ENCODE assay signal across 12 cellular contexts in the genomic region with DNA sequence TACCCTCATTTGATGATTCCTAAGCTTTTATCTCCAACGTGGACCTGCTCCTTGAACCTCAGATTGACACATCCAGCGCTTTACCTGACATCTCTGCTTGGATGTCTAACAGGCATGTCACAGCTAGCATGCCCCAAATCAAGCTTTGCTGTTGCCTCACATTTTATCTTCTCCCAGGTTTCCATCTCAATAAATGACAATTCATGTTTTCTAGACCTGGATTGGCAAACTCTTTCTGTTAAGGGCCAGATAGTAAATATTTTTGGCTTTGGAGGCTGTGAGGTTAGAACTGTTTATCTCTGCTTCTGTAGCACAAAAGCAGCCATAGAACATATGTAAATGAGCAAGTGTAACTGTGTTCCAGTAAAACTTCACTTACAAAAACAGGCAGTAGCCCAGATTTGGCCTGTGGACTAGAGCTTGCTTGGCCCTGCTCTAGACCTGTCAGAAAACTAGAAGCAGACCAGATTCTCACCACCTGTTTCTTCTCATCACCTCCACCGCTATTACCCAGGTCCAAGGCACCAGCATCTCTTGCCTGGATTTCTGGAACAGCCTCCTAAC. TPM values are rescaled to one million over a fixed set of nuclear protein-coding genes. Genes with fewer than 3 reads are reported as not detected.
DNase-seq lines count a peak whose midpoint lies in the region; ATAC-seq and TF ChIP-seq lines count a peak whose summit lies in the region.
"Had no signal": no experiment of that assay in that cellular context is flagged by ENCODE, and none has a peak within 500 bp of the region (broad histone marks: within the 10 kb centered on the region; RNA-seq: fewer than 3 reads in every experiment).

No MANE protein-coding gene starts in this region.

- in situ Hi-C loops in ACHN (cut with HindIII; ENCODE audit: low pct_ligation_motif_present, low pct_unique_long_range_greater_than_20kb, low sequenced_read_pairs) = no loop called here

- POLR2A ChIA-PET in CD4-positive, alpha-beta T cell (lab: Charles Lee) = no interaction called here
- POLR2A ChIA-PET in T-cell (lab: Charles Lee) = no interaction called here

- ATAC-seq in CD4-positive, alpha-beta T cell (ENCODE audit: poor library complexity) = no peak
- ATAC-seq in T-cell (replicated peaks in 1 of 4) = no peak
- peak; percentile 21 for ATAC-seq in esophagus mucosa
- ATAC-seq: body of pancreas had no signal

- H3K4me1 Mint-ChIP-seq in CD4-positive, alpha-beta T cell (ENCODE audit: low read depth) = peaks cover 12% of the 10 kb centered on the region
- H3K4me1 Mint-ChIP-seq in T-cell = peaks cover 11 to 19% (median 13%) of the 10 kb centered on the region in 3 donors

- intact Hi-C loops in CD4-positive, alpha-beta T cell (cut with DNase I, micrococcal nuclease) = no loop called here

- H3K27me3 ChIP-seq in CD4-positive, alpha-beta T cell (ENCODE audit: control insufficient read depth, insufficient read depth, low read length) = no peaks in the 10 kb centered on the region
- H3K27me3 ChIP-seq: body of pancreas had no signal

- peaks cover 2% of the 10 kb centered on the region for H3K9me3 Mint-ChIP-seq in CD4-positive, alpha-beta T cell
- H3K9me3 Mint-ChIP-seq in T-cell = no peaks in the 10 kb centered on the region
- H3K9me3 Mint-ChIP-seq: neural crest cell had no signal

- TF ChIP-seq CTCF in CD4-positive, alpha-beta T cell (IDR thresholded peaks at IDR 0.05) = no peak

- CTCF ChIA-PET in CD4-positive, alpha-beta T cell (lab: Charles Lee) = no interaction called here
- CTCF ChIA-PET in T-cell (lab: Charles Lee) = interaction anchor here in 1 of 2 donors (0.5 kb wide), 1 partner anchor 325 kb away, joined by 3 read pairs; no protein-coding TSS in a partner anchor

- no peak overlapping the region for H3K27ac ChIP-seq in CD4-positive, alpha-beta T cell (ENCODE audit: low read depth, low read length)
- H3K27ac ChIP-seq: C4-2B had no signal

- H3K36me3 Mint-ChIP-seq in CD4-positive, alpha-beta T cell (ENCODE audit: low read depth) = peaks cover 61% of the 10 kb centered on the region
- peaks cover 36% of the 10 kb centered on the region for H3K36me3 Mint-ChIP-seq in T-cell

- H3K4me3 Mint-ChIP-seq in CD4-positive, alpha-beta T cell = no peak overlapping the region
- no peak overlapping the region for H3K4me3 Mint-ChIP-seq in T-cell
- H3K4me3 Mint-ChIP-seq: activated CD8-positive, alpha-beta T cell treated with anti-CD3 and anti-CD28 coated beads, Interleukin-2, amount 10 ng/mL, durations not matched to agents 7 days and 5 days; neural crest cell had no signal

- no peaks in the 10 kb centered on the region for H3K9me3 ChIP-seq in CD4-positive, alpha-beta T cell (ENCODE audit: control insufficient read depth, low read length)
- H3K9me3 ChIP-seq: body of pancreas had no signal

- DNase-seq in CD4-positive, alpha-beta T cell = no peak
- DNase-seq in T-cell (no peak), pons (ENCODE audit: low spot score) (peak; percentile 80), epidermal melanocyte (ENCODE audit: insufficient read length, low spot score) (no peak), ACHN (no peak), NCI-H2081 treated with DMSO at 0.1 percent for 48 hours (lab: John Stamatoyannopoulos, UW) (no peak), NOMO-1 (lab: John Stamatoyannopoulos, UW; ENCODE audit: unreplicated experiment in 2 of 2) (no peak)

- H3K27ac Mint-ChIP-seq in CD4-positive, alpha-beta T cell = peak overlapping the region; percentile 15
- peak overlapping the region; percentile 4 to 50 for H3K27ac Mint-ChIP-seq in T-cell
- H3K27ac Mint-ChIP-seq: activated CD8-positive, alpha-beta T cell treated with anti-CD3 and anti-CD28 coated beads, Interleukin-2, amount 10 ng/mL, durations not matched to agents 7 days and 5 days had no signal

- no peaks in the 10 kb centered on the region for H3K27me3 Mint-ChIP-seq in CD4-positive, alpha-beta T cell
- no peaks in the 10 kb centered on the region for H3K27me3 Mint-ChIP-seq in T-cell

RNA-seq across cellular contexts. Expression of a gene that starts 42.2 kb away (rescaled TPM):
- 10 to 100 TPM; 27.9 to 28.7 TPM for total RNA-seq in CD4-positive, alpha-beta T cell
- total RNA-seq in T-cell = 10 to 100 TPM; 37.5 to 43.1 (median 41.9) TPM
- 38.1 TPM for total RNA-seq in esophagus mucosa
